ENCODE assay signal across 1 cellular context in the genomic region with DNA sequence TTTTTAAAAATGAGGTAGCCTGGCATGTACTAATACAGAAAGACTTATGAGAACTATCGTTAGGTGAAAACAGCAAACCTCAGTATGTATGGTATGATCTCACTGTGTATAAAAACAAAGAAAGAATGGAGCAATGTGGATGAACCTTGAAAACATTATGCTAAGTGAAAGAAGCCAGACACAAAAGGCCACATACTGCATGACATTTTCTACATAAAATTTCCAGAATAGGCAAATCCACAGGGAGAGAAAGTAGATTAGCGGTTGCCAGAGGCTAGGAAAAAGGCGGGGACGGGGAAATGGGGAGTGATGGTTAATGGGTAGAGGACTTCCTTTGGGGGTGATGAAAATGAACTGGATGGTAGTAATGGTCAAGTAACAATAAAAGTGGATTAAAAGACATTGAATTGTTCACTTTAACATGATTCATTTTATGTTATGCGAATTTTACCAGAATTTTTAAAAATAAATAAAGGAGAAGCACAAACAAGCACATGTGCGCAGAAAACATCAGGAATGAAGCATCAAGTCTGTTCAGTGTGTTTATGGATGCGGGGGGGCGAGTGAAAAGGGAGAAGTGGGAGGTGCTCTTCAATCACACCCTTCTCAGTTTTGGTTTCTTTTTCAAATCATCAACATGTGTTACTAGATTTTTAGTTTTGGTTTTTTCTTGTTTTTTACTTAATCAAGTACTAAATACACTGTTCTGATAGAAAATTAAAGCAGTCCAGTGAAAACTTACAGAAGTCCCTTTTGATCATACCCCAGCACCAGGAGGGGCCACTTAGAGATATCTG.
TF ChIP-seq lines count a peak whose summit lies in the region.

No MANE protein-coding gene starts in this region.

TF ChIP-seq in K562, 482 proteins besides CTCF, POLR2A, EP300 and RAD21 (continues in another document):
- TF ChIP-seq MAZ (CRISPR knock-in tag; conservative IDR thresholded peaks at IDR 0.05 in 1 of 2, IDR thresholded peaks at IDR 0.05 in 1 of 2) (peak in 1 of 2 experiments; percentile 57; a peak in 2 of 4 replicates), CXXC5 (CRISPR knock-in tag; IDR thresholded peaks at IDR 0.05) (0 out of 2 replicates have a peak, but pooled peaks have one; percentile 22), SPI1 (IDR thresholded peaks at IDR 0.05; ENCODE audit: borderline replicate concordance, low read depth, low read length) (peak; percentile 59; the same call in 1 of the 2 replicates), HNRNPLL (IDR thresholded peaks at IDR 0.05; ENCODE audit: low read depth, low read length, poor library complexity, severe bottlenecking) (no peak), IRF2 (CRISPR knock-in tag; IDR thresholded peaks at IDR 0.05) (peak; percentile 71; the same call in 1 of the 2 replicates), KLF6 (CRISPR knock-in tag; IDR thresholded peaks at IDR 0.05; ENCODE audit: borderline replicate concordance) (no peak), BACH1 (tag; IDR thresholded peaks at IDR 0.05) (no peak), CCNT2 (IDR thresholded peaks at IDR 0.05; ENCODE audit: borderline replicate concordance, extremely low read depth, insufficient read length, low read depth, low read length) (no peak), KDM1A (IDR thresholded peaks at IDR 0.05) (0 out of 4 replicates have a peak, but pooled peaks of 1 of the 2 experiments have one; percentile 14), ZNF785 (CRISPR knock-in tag; IDR thresholded peaks at IDR 0.05) (no peak), SIN3A (IDR thresholded peaks at IDR 0.05; ENCODE audit: borderline replicate concordance in 2 of 2, control insufficient read depth in 1 of 2, low read depth in 2 of 2, low read length in 2 of 2) (no peak; a peak in 1 of 4 replicates), RBM25 (IDR thresholded peaks at IDR 0.05; ENCODE audit: low read depth, low read length, severe bottlenecking) (peak; percentile 96), TAL1 (IDR thresholded peaks at IDR 0.05) (no peak), FOXM1 (IDR thresholded peaks at IDR 0.05; ENCODE audit: low read depth) (peak; percentile 61; the same call in 1 of the 2 replicates), FOXM1 (CRISPR knock-in tag; IDR thresholded peaks at IDR 0.05; ENCODE audit: low read depth) (no peak), FOXK2 (conservative IDR thresholded peaks at IDR 0.05 in 1 of 2, IDR thresholded peaks at IDR 0.05 in 1 of 2; ENCODE audit: low read depth in 2 of 2) (peak; percentile 44 to 52; a peak in 3 of 4 replicates), SNRNP70 (optimal IDR thresholded peaks at IDR 0.05; ENCODE audit: low read depth, low read length) (no peak), RCOR1 (IDR thresholded peaks at IDR 0.05; ENCODE audit: borderline replicate concordance in 1 of 2, low read depth in 2 of 2, low read length in 2 of 2) (0 out of 4 replicates have a peak, but pooled peaks of 1 of the 2 experiments have one; percentile 18), OTX1 (CRISPR knock-in tag; IDR thresholded peaks at IDR 0.05) (no peak), L3MBTL2 (IDR thresholded peaks at IDR 0.05) (no peak), POLR2G (IDR thresholded peaks at IDR 0.05; ENCODE audit: low read depth, low read length) (no peak)
- TF ChIP-seq, protein P1, sequence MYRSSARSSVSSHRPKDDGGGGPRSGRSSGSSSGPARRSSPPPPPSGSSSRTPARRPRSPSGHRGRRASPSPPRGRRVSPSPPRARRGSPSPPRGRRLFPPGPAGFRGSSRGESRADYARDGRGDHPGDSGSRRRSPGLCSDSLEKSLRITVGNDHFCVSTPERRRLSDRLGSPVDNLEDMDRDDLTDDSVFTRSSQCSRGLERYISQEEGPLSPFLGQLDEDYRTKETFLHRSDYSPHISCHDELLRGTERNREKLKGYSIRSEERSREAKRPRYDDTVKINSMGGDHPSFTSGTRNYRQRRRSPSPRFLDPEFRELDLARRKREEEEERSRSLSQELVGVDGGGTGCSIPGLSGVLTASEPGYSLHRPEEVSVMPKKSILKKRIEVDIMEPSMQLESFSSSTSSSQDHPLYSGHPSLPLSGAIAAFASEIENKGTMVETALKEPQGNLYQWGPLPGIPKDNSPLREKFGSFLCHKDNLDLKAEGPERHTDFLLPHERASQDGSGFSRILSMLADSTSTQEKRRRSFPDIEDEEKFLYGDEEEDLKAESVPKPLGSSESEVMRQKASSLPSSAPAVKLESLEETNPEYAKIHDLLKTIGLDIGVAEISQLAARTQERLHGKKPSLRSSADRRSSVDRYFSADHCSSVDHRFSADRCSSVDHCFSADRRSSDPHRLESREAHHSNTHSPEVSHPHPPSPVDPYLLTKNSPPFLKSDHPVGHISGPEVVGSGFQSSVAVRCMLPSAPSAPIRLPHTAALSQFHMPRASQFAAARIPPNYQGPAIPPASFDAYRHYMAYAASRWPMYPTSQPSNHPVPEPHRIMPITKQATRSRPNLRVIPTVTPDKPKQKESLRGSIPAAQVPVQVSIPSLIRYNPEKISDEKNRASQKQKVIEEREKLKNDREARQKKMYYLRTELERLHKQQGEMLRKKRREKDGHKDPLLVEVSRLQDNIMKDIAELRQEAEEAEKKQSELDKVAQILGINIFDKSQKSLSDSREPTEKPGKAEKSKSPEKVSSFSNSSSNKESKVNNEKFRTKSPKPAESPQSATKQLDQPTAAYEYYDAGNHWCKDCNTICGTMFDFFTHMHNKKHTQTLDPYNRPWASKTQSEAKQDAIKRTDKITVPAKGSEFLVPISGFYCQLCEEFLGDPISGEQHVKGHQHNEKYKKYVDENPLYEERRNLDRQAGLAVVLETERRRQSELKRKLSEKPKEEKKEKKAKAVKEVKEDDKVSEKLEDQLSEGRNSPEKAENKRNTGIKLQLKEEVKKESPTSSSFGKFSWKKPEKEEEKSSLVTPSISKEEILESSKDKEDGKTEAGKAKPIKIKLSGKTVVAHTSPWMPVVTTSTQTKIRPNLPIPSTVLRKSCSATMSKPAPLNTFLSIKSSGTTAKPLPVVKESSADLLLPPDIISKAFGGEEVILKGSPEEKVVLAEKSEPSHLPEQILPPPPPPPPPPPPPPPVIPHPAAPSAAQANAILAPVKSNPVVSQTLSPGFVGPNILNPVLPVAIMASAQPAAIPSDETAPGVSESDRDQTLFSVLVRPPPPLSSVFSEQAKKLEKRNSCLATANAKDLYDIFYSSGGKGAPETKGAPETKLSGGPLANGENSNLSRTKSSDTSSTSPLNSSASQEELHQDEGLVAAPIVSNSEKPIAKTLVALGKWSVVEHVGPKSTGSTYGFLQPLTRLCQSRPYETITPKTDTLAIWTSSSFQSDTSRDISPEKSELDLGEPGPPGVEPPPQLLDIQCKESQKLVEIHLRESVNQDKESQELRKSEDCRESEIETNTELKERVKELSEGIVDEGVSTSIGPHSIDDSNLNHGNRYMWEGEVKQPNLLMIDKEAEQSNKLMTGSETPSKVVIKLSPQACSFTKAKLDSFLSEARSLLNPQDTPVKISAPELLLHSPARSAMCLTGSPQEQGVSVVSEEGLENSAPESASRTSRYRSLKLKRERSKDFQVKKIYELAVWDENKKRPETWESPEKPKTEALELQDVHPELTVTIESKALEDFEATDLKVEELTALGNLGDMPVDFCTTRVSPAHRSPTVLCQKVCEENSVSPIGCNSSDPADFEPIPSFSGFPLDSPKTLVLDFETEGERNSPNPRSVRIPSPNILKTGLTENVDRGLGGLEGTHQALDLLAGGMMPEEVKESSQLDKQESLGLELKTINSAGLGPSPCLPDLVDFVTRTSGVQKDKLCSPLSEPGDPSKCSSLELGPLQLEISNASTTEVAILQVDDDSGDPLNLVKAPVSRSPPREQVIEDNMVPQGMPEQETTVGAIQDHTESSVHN (IDR thresholded peaks at IDR 0.05; ENCODE audit: borderline replicate concordance in 1 of 2, low read depth in 1 of 2), result 0 out of 4 replicates have a peak, but pooled peaks of 1 of the 2 experiments have one; percentile 29
- TF ChIP-seq, protein P2, sequence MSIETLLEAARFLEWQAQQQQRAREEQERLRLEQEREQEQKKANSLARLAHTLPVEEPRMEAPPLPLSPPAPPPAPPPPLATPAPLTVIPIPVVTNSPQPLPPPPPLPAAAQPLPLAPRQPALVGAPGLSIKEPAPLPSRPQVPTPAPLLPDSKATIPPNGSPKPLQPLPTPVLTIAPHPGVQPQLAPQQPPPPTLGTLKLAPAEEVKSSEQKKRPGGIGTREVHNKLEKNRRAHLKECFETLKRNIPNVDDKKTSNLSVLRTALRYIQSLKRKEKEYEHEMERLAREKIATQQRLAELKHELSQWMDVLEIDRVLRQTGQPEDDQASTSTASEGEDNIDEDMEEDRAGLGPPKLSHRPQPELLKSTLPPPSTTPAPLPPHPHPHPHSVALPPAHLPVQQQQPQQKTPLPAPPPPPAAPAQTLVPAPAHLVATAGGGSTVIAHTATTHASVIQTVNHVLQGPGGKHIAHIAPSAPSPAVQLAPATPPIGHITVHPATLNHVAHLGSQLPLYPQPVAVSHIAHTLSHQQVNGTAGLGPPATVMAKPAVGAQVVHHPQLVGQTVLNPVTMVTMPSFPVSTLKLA (conservative IDR thresholded peaks at IDR 0.05), result peak in 1 of 2 experiments; percentile 23; a peak in 1 of 4 replicates
- TF ChIP-seq, protein P3, sequence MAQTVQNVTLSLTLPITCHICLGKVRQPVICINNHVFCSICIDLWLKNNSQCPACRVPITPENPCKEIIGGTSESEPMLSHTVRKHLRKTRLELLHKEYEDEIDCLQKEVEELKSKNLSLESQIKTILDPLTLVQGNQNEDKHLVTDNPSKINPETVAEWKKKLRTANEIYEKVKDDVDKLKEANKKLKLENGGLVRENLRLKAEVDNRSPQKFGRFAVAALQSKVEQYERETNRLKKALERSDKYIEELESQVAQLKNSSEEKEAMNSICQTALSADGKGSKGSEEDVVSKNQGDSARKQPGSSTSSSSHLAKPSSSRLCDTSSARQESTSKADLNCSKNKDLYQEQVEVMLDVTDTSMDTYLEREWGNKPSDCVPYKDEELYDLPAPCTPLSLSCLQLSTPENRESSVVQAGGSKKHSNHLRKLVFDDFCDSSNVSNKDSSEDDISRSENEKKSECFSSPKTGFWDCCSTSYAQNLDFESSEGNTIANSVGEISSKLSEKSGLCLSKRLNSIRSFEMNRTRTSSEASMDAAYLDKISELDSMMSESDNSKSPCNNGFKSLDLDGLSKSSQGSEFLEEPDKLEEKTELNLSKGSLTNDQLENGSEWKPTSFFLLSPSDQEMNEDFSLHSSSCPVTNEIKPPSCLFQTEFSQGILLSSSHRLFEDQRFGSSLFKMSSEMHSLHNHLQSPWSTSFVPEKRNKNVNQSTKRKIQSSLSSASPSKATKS (CRISPR knock-in tag; IDR thresholded peaks at IDR 0.05), result no peak
- TF ChIP-seq, protein P4, sequence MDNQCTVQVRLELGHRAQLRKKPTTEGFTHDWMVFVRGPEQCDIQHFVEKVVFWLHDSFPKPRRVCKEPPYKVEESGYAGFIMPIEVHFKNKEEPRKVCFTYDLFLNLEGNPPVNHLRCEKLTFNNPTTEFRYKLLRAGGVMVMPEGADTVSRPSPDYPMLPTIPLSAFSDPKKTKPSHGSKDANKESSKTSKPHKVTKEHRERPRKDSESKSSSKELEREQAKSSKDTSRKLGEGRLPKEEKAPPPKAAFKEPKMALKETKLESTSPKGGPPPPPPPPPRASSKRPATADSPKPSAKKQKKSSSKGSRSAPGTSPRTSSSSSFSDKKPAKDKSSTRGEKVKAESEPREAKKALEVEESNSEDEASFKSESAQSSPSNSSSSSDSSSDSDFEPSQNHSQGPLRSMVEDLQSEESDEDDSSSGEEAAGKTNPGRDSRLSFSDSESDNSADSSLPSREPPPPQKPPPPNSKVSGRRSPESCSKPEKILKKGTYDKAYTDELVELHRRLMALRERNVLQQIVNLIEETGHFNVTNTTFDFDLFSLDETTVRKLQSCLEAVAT (IDR thresholded peaks at IDR 0.05), result no peak
- TF ChIP-seq, protein P5, sequence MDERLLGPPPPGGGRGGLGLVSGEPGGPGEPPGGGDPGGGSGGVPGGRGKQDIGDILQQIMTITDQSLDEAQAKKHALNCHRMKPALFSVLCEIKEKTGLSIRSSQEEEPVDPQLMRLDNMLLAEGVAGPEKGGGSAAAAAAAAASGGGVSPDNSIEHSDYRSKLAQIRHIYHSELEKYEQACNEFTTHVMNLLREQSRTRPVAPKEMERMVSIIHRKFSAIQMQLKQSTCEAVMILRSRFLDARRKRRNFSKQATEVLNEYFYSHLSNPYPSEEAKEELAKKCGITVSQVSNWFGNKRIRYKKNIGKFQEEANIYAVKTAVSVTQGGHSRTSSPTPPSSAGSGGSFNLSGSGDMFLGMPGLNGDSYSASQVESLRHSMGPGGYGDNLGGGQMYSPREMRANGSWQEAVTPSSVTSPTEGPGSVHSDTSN (CRISPR knock-in tag; IDR thresholded peaks at IDR 0.05; ENCODE audit: low read depth), result no peak
- TF ChIP-seq, protein P5 (tag; conservative IDR thresholded peaks at IDR 0.05; ENCODE audit: low read depth), result 0 out of 2 replicates have a peak, but pooled peaks have one; percentile 6
- TF ChIP-seq, protein P6, sequence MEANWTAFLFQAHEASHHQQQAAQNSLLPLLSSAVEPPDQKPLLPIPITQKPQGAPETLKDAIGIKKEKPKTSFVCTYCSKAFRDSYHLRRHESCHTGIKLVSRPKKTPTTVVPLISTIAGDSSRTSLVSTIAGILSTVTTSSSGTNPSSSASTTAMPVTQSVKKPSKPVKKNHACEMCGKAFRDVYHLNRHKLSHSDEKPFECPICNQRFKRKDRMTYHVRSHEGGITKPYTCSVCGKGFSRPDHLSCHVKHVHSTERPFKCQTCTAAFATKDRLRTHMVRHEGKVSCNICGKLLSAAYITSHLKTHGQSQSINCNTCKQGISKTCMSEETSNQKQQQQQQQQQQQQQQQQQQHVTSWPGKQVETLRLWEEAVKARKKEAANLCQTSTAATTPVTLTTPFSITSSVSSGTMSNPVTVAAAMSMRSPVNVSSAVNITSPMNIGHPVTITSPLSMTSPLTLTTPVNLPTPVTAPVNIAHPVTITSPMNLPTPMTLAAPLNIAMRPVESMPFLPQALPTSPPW (CRISPR knock-in tag; IDR thresholded peaks at IDR 0.05), result peak; percentile 89
- TF ChIP-seq, protein P7, sequence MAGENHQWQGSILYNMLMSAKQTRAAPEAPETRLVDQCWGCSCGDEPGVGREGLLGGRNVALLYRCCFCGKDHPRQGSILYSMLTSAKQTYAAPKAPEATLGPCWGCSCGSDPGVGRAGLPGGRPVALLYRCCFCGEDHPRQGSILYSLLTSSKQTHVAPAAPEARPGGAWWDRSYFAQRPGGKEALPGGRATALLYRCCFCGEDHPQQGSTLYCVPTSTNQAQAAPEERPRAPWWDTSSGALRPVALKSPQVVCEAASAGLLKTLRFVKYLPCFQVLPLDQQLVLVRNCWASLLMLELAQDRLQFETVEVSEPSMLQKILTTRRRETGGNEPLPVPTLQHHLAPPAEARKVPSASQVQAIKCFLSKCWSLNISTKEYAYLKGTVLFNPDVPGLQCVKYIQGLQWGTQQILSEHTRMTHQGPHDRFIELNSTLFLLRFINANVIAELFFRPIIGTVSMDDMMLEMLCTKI (IDR thresholded peaks at IDR 0.05; ENCODE audit: partially characterized antibody), result no peak
